ENCODE assay signal across 1 cellular context in the genomic region with DNA sequence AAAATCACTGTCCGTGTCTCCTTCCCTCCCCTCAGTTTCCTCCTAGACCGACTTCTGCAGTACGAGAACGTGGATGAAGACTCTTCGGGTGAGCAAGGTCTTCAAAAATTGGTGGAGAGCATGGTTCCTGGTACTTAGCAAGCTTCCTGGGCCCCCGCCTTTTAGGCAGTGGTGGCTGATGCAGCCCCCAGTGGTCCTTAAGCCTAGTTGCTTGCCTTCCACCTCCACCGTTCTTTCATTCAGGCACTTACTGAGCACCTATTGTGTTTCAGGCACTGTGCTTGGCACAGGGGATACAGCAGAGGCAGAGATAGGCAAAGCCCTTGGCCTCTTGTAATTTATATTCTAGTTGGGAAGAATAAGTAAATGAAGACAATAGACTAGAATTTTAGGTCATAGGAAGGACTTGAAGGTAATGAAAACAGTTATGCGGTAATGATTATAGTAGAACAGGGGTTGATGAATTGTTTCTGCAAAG.
A peak's percentile ranks its signal among the peaks of the same experiment; 100 is the strongest.
TF ChIP-seq lines count a peak whose summit lies in the region.

No MANE protein-coding gene starts in this region.

TF ChIP-seq in H1, 55 proteins besides CTCF, POLR2A, EP300 and RAD21:
- TF ChIP-seq ATF3 (IDR thresholded peaks at IDR 0.05; ENCODE audit: insufficient read depth, low read depth, low read length) = no peak
- TF ChIP-seq E2F6 (IDR thresholded peaks at IDR 0.05) = peak; percentile 59
